1 cellular context compared by ENCODE assay signal in genomic region chr16:67659675-67660563, GRCh38.
TF ChIP-seq lines count a peak whose summit lies in the region.

TSS of gene ACD (minus strand) at chr16:67660260. CDS start at chr16:67660220, 40 bp downstream.

TF ChIP-seq in HepG2, 621 proteins besides CTCF, POLR2A, EP300 and RAD21 (continued from another document and continues in another):
- TF ChIP-seq ZGPAT (CRISPR knock-in tag; IDR thresholded peaks at IDR 0.05) (peak; percentile 79), POGK (CRISPR knock-in tag; conservative IDR thresholded peaks at IDR 0.05) (peak; percentile 80; the same call in 1 of the 2 replicates), BORCS8-MEF2B (CRISPR knock-in tag; IDR thresholded peaks at IDR 0.05) (peak; percentile 16), TBX2 (CRISPR knock-in tag; IDR thresholded peaks at IDR 0.05; ENCODE audit: borderline replicate concordance) (peak; percentile 78), NR1H2 (CRISPR knock-in tag; IDR thresholded peaks at IDR 0.05; ENCODE audit: borderline replicate concordance, low read depth) (no peak), SRSF1 (optimal IDR thresholded peaks at IDR 0.05; ENCODE audit: low read depth, low read length) (peak; percentile 89), YY1 (IDR thresholded peaks at IDR 0.05; ENCODE audit: insufficient read depth, insufficient replicate concordance, low read depth, low read length) (no peak), ATF5 (CRISPR knock-in tag; IDR thresholded peaks at IDR 0.05; ENCODE audit: low read depth) (0 out of 2 replicates have a peak, but pooled peaks have one; percentile 60), HNF1B (CRISPR knock-in tag; IDR thresholded peaks at IDR 0.05) (peak; percentile 90), POLR2AphosphoS5 (IDR thresholded peaks at IDR 0.05; ENCODE audit: low read depth, low read length) (peak; percentile 87), HHEX (CRISPR knock-in tag; IDR thresholded peaks at IDR 0.05) (no peak), MTA1 (CRISPR knock-in tag; IDR thresholded peaks at IDR 0.05; ENCODE audit: borderline replicate concordance) (peak; percentile 72; the same call in 1 of the 2 replicates), ZNF569 (CRISPR knock-in tag; IDR thresholded peaks at IDR 0.05; ENCODE audit: borderline replicate concordance) (peak; percentile 88; the same call in 1 of the 2 replicates), ZNF44 (CRISPR knock-in tag; IDR thresholded peaks at IDR 0.05) (peak; percentile 73; the same call in 1 of the 2 replicates), TIGD3 (CRISPR knock-in tag; IDR thresholded peaks at IDR 0.05; ENCODE audit: borderline replicate concordance) (0 out of 2 replicates have a peak, but pooled peaks have one; percentile 72), KAT8 (CRISPR knock-in tag; IDR thresholded peaks at IDR 0.05) (peak; percentile 89), ZNF891 (CRISPR knock-in tag; IDR thresholded peaks at IDR 0.05) (no peak; the same call in 1 of the 2 replicates), ARNT2 (CRISPR knock-in tag; IDR thresholded peaks at IDR 0.05; ENCODE audit: low read depth) (peak; percentile 35; the same call in 1 of the 2 replicates), HCFC1 (IDR thresholded peaks at IDR 0.05; ENCODE audit: low read depth, low read length) (no peak; the same call in 1 of the 2 replicates), ZNF143 (CRISPR knock-in tag; IDR thresholded peaks at IDR 0.05) (no peak; the same call in 1 of the 2 replicates), DNMT3B (CRISPR knock-in tag; conservative IDR thresholded peaks at IDR 0.05) (peak; percentile 66; the same call in 1 of the 2 replicates), NFKB2 (CRISPR knock-in tag; IDR thresholded peaks at IDR 0.05; ENCODE audit: borderline replicate concordance) (no peak; the same call in 1 of the 2 replicates), PLSCR1 (CRISPR knock-in tag; IDR thresholded peaks at IDR 0.05; ENCODE audit: borderline replicate concordance) (peak; percentile 60; the same call in 1 of the 2 replicates), ZNF292 (CRISPR knock-in tag; IDR thresholded peaks at IDR 0.05; ENCODE audit: borderline replicate concordance, low read depth) (peak; percentile 14), PPARG (CRISPR knock-in tag; conservative IDR thresholded peaks at IDR 0.05) (peak; percentile 39; the same call in 1 of the 2 replicates), PAF1 (CRISPR knock-in tag; IDR thresholded peaks at IDR 0.05) (no peak), MIER2 (CRISPR knock-in tag; IDR thresholded peaks at IDR 0.05) (peak; percentile 68; the same call in 1 of the 2 replicates), NFE2L1 (CRISPR knock-in tag; IDR thresholded peaks at IDR 0.05; ENCODE audit: borderline replicate concordance) (peak; percentile 78; the same call in 1 of the 2 replicates), HNRNPH1 (optimal IDR thresholded peaks at IDR 0.05; ENCODE audit: low read depth, low read length) (no peak), XBP1 (CRISPR knock-in tag; IDR thresholded peaks at IDR 0.05) (no peak), MAF1 (CRISPR knock-in tag; IDR thresholded peaks at IDR 0.05; ENCODE audit: borderline replicate concordance) (no peak; the same call in 1 of the 2 replicates), ZNF512B (CRISPR knock-in tag; IDR thresholded peaks at IDR 0.05; ENCODE audit: borderline replicate concordance) (no peak; the same call in 1 of the 2 replicates), FLYWCH1 (CRISPR knock-in tag; IDR thresholded peaks at IDR 0.05) (no peak), FUBP1 (CRISPR knock-in tag; IDR thresholded peaks at IDR 0.05; ENCODE audit: borderline replicate concordance) (no peak), ZNF570 (CRISPR knock-in tag; IDR thresholded peaks at IDR 0.05; ENCODE audit: borderline replicate concordance) (0 out of 2 replicates have a peak, but pooled peaks have one; percentile 76), ZBED4 (CRISPR knock-in tag; IDR thresholded peaks at IDR 0.05; ENCODE audit: borderline replicate concordance) (peak; percentile 31), HOXA7 (CRISPR knock-in tag; IDR thresholded peaks at IDR 0.05) (no peak), PBX3 (CRISPR knock-in tag; IDR thresholded peaks at IDR 0.05; ENCODE audit: borderline replicate concordance) (no peak), HOXD1 (CRISPR knock-in tag; IDR thresholded peaks at IDR 0.05) (peak; percentile 47), ZBTB1 (CRISPR knock-in tag; IDR thresholded peaks at IDR 0.05; ENCODE audit: borderline replicate concordance) (0 out of 2 replicates have a peak, but pooled peaks have one; percentile 50), NR3C1 (CRISPR knock-in tag; IDR thresholded peaks at IDR 0.05) (0 out of 2 replicates have a peak, but pooled peaks have one; percentile 63)
